Comparison of ENCODE assay signal across 15 cellular contexts in genomic region chr16:49839462-49839825, GRCh38. TPM values are rescaled to one million over a fixed set of nuclear protein-coding genes. Genes with fewer than 3 reads are reported as not detected.
DNase-seq lines count a peak whose midpoint lies in the region; ATAC-seq and TF ChIP-seq lines count a peak whose summit lies in the region.
"Had no signal": no experiment of that assay in that cellular context is flagged by ENCODE, and none has a peak within 500 bp of the region (broad histone marks: within the 10 kb centered on the region; RNA-seq: fewer than 3 reads in every experiment).

No MANE protein-coding gene starts in this region.

- H3K27ac ChIP-seq in GM23338 (ENCODE audit: low read depth) (no peak overlapping the region), Peyer's patch (peak overlapping the region; percentile 8 to 66 (median 44)), iPS-18a (ENCODE audit: low read length) (no peak overlapping the region)
- H3K27ac ChIP-seq: foreskin keratinocyte had no signal

- no peak overlapping the region for H3K9ac ChIP-seq in iPS-18a (ENCODE audit: low read length)

- peak overlapping the region; percentile 57 for H3K4me3 ChIP-seq in GM23338
- no peak overlapping the region for H3K4me3 ChIP-seq in Peyer's patch
- peak overlapping the region; percentile 37 for H3K4me3 ChIP-seq in iPS-18a (ENCODE audit: low read length)

- ATAC-seq in GM23338 (peak; percentile 2), GM19351 (IDR thresholded peaks at IDR 0.05; ENCODE audit: unreplicated experiment) (no peak)
- ATAC-seq: foreskin keratinocyte, Panc1 had no signal

- H3K79me2 ChIP-seq in GM23338 (replicated peaks; ENCODE audit: insufficient read depth), result peaks cover 83% of the 10 kb centered on the region

- no peaks in the 10 kb centered on the region for H3K36me3 Mint-ChIP-seq in GM23338 (ENCODE audit: low read depth)

- peak overlapping the region; percentile 85 for H3K4me2 ChIP-seq in GM23338

- H3K9me3 ChIP-seq in Peyer's patch, result no peaks in the 10 kb centered on the region
- no peaks in the 10 kb centered on the region for H3K9me3 ChIP-seq in iPS-18a (ENCODE audit: control insufficient read depth, low read depth, low read length)
- H3K9me3 ChIP-seq: ascending aorta had no signal

- peaks cover 9% of the 10 kb centered on the region; the same call in 1 of the 2 replicates for H4K20me1 ChIP-seq in GM23338 (replicated peaks; ENCODE audit: insufficient read depth)

- TF ChIP-seq POLR2A in Peyer's patch (IDR thresholded peaks at IDR 0.05), result no peak

- no peaks in the 10 kb centered on the region; the same call in 1 of the 2 replicates for H3F3A ChIP-seq in GM23338 (replicated peaks; ENCODE audit: low read depth)

- peaks cover 60% of the 10 kb centered on the region for H3K4me1 ChIP-seq in GM23338 (ENCODE audit: insufficient read depth)
- peaks cover 0 to 22% (median 2%) of the 10 kb centered on the region in 4 donors for H3K4me1 ChIP-seq in Peyer's patch
- peaks cover 56% of the 10 kb centered on the region for H3K4me1 ChIP-seq in iPS-18a (ENCODE audit: control insufficient read depth, low read depth, low read length)
- H3K4me1 ChIP-seq: foreskin keratinocyte had no signal

- no peak overlapping the region for H2AFZ ChIP-seq in GM23338

- TF ChIP-seq CTCF in GM23338 (conservative IDR thresholded peaks at IDR 0.05; ENCODE audit: low read depth in 2 of 2) (no peak), Peyer's patch (IDR thresholded peaks at IDR 0.05) (no peak)

- no peaks in the 10 kb centered on the region for H3K36me3 ChIP-seq in GM23338 (ENCODE audit: insufficient read depth)
- H3K36me3 ChIP-seq in Peyer's patch, result no peaks in the 10 kb centered on the region
- H3K36me3 ChIP-seq in iPS-18a (ENCODE audit: control insufficient read depth, low read depth, low read length), result no peaks in the 10 kb centered on the region
- H3K36me3 ChIP-seq: ascending aorta had no signal

- DNase-seq in GM23338 (ENCODE audit: low spot score) (peak; percentile 37), Peyer's patch (no peak), retina (peak; percentile 61), DMS53 (lab: John Stamatoyannopoulos, UW) (no peak), medulla oblongata (ENCODE audit: extremely low spot score) (no peak), NCI-H2107 treated with DMSO at 0.1 percent for 48 hours (lab: John Stamatoyannopoulos, UW; ENCODE audit: unreplicated experiment) (no peak)
- DNase-seq: activated CD4-positive, alpha-beta T cell treated with anti-CD3 and anti-CD28 coated beads, Interleukin-2, amount 10 ng/mL, durations not matched to agents 24 days and 14 days; activated gamma-delta T cell treated with Interleukin-2 at 50 U/mL for 16 hours; foreskin keratinocyte; NCI-H774 had no signal

- H3K27me3 ChIP-seq in GM23338 (ENCODE audit: insufficient read depth) (no peaks in the 10 kb centered on the region), Peyer's patch (peaks cover 0 to 6% of the 10 kb centered on the region in 2 donors), iPS-18a (ENCODE audit: control insufficient read depth, insufficient read depth, low read length) (no peaks in the 10 kb centered on the region)
- H3K27me3 ChIP-seq: ascending aorta had no signal

- no peak overlapping the region for H3K27ac Mint-ChIP-seq in GM23338
- H3K27ac Mint-ChIP-seq: activated CD4-positive, alpha-beta T cell treated with anti-CD3 and anti-CD28 coated beads, Interleukin-2, amount 10 ng/mL, durations not matched to agents 24 days and 14 days; stimulated activated naive CD8-positive, alpha-beta T cell treated with anti-CD3 and anti-CD28 coated beads, Interleukin-15, Interleukin-2, amounts not matched to agents 100 ng/mL and 50 ng/mL, for 24 hours had no signal

- peaks cover 16% of the 10 kb centered on the region for H3K27me3 Mint-ChIP-seq in GM23338 (ENCODE audit: insufficient read depth, low read depth, poor library complexity)

- no peaks in the 10 kb centered on the region for H3K9me2 ChIP-seq in GM23338 (ENCODE audit: insufficient read depth)

- H3K4me3 Mint-ChIP-seq in GM23338, result peak overlapping the region; percentile 53; the same call in 2 of the 3 replicates
- H3K4me3 Mint-ChIP-seq: activated CD4-positive, alpha-beta T cell treated with anti-CD3 and anti-CD28 coated beads, Interleukin-2, amount 10 ng/mL, durations not matched to agents 24 days and 14 days; stimulated activated naive CD8-positive, alpha-beta T cell treated with anti-CD3 and anti-CD28 coated beads, Interleukin-15, Interleukin-2, amounts not matched to agents 100 ng/mL and 50 ng/mL, for 24 hours had no signal

- H3K9me3 Mint-ChIP-seq in GM23338, result no peaks in the 10 kb centered on the region
- H3K9me3 Mint-ChIP-seq: activated CD4-positive, alpha-beta T cell treated with anti-CD3 and anti-CD28 coated beads, Interleukin-2, amount 10 ng/mL, durations not matched to agents 24 days and 14 days; stimulated activated naive CD8-positive, alpha-beta T cell treated with anti-CD3 and anti-CD28 coated beads, Interleukin-15, Interleukin-2, amounts not matched to agents 100 ng/mL and 50 ng/mL, for 24 hours had no signal

- peaks cover 79% of the 10 kb centered on the region for H3K4me1 Mint-ChIP-seq in GM23338
- H3K4me1 Mint-ChIP-seq: activated CD4-positive, alpha-beta T cell treated with anti-CD3 and anti-CD28 coated beads, Interleukin-2, amount 10 ng/mL, durations not matched to agents 24 days and 14 days had no signal

TF ChIP-seq in GM23338, 12 proteins besides CTCF, POLR2A, EP300 and RAD21:
- no peak for TF ChIP-seq EZH2 (IDR thresholded peaks at IDR 0.05; ENCODE audit: low read depth, unreplicated experiment)
TF ChIP-seq in GM23338: peak in this region for 0.

RNA-seq across cellular contexts. Expression of gene ZNF423, which starts 16.5 kb away (rescaled TPM):
- 39.6 and 41.8 TPM in 2 replicates for total RNA-seq in GM23338 (2014; rRNA removed; shearing (Covaris generic))
- polyA plus RNA-seq in GM23338 (2016; fragmentation: Nextera tagmentation; extraction: Ambion mirVana), result 14.9 and 15.2 TPM in 2 replicates
- total RNA-seq in Peyer's patch, result 10 to 100 TPM in 1 of 4 donors, 1 to 10 TPM in 3; 1.4 to 20.6 (median 4.7) TPM
- total RNA-seq: activated CD4-positive, alpha-beta T cell treated with anti-CD3 and anti-CD28 coated beads, Interleukin-2, amount 10 ng/mL, durations not matched to agents 24 days and 14 days had no signal
- polyA plus RNA-seq: foreskin keratinocyte had no signal

Comparison
In these comparisons a context has a peak if more than half of its experiments do, and no peak if none do; other contexts are left out.
1. DNase-seq: peak in GM23338 (single experiment) and retina (single experiment); none in Peyer's patch (0 of 3), DMS53 (single experiment), medulla oblongata (single experiment) and NCI-H2107 treated with DMSO at 0.1 percent for 48 hours (single experiment).
2. H3K27ac ChIP-seq: peak in Peyer's patch (4 of 4); none in GM23338 (single experiment) and iPS-18a (single experiment).
3. H3K4me3 ChIP-seq: peak in GM23338 (single experiment) and iPS-18a (single experiment); none in Peyer's patch (0 of 4).